Comparison of ENCODE assay signal across 8 cellular contexts in the genomic region with DNA sequence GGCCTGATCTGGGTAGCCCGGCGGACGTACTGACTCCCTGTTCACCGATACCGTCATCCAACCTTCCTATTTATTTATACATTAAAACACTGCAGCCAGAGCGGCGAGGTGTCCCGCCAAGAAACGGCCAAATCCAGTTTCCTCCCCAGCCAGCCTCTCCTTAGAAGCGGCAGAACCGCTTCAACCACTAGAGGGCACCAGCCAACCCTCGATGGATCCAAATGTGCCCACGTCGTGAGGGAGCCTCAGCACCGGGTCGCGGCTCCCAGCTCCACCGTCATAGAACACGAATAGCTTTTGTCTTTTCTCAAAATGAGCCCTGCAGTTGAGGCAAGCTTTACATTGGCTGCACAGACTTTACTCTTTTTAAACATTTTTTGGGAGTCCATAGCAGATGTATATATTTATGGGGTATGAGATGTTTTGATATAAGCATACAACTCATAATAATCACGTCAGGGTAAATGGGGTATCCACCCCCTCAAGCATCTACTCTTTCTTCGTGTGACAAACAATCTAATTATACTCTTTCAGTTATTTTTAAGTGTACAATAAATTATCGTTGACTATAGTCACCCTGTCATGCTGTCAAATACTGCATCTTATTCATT. TPM values are rescaled to one million over a fixed set of nuclear protein-coding genes. Genes with fewer than 3 reads are reported as not detected.
DNase-seq lines count a peak whose midpoint lies in the region; ATAC-seq and TF ChIP-seq lines count a peak whose summit lies in the region.

No MANE protein-coding gene starts in this region.

- H3K4me2 ChIP-seq in neuronal stem cell (ENCODE audit: insufficient read depth, low read length, poor library complexity, severe bottlenecking), result peak overlapping the region; percentile 68

- ATAC-seq in GM21825 (IDR thresholded peaks at IDR 0.05; ENCODE audit: unreplicated experiment) (peak; percentile 94), RWPE2 (ENCODE audit: low read depth) (peak; percentile 94)
- ATAC-seq in activated T-helper 17 cell treated with anti-CD3 and anti-CD28 coated beads, Interleukin-2, amount 50 U/mL, for 72 hours (replicated peaks), result peak; percentile 90

- H2BK15ac ChIP-seq in neuronal stem cell (ENCODE audit: low read length), result peak overlapping the region; percentile 79

- no peaks in the 10 kb centered on the region for H3K79me1 ChIP-seq in neuronal stem cell (ENCODE audit: low read depth, low read length)

- H3K27ac ChIP-seq in RWPE2 (ENCODE audit: poor library complexity, severe bottlenecking) (no peak overlapping the region), neuronal stem cell (replicated peaks; ENCODE audit: low read length) (no peak overlapping the region)

- no peak overlapping the region for H2BK5ac ChIP-seq in neuronal stem cell (ENCODE audit: low read length)

- H2BK120ac ChIP-seq in neuronal stem cell (ENCODE audit: low read depth, low read length), result no peak overlapping the region

- TF ChIP-seq CTCF in RWPE2 (IDR thresholded peaks at IDR 0.05; ENCODE audit: poor library complexity, severe bottlenecking) (peak; percentile 92), fibroblast of villous mesenchyme (IDR thresholded peaks at IDR 0.05; ENCODE audit: insufficient read depth, low read depth, low read length) (peak; percentile 96)

- H3K14ac ChIP-seq in neuronal stem cell (ENCODE audit: low read length), result peak overlapping the region; percentile 10

- H3K4me3 ChIP-seq in RWPE2 (ENCODE audit: severe bottlenecking) (no peak overlapping the region), fibroblast of villous mesenchyme (ENCODE audit: low read depth, low read length) (no peak overlapping the region), neuronal stem cell (ENCODE audit: low read length in 2 of 2) (peak overlapping the region in 1 of 2 donors; percentile 72)

- WGBS in neuronal stem cell (ENCODE audit: extremely low coverage in 2 of 2, insufficient read length in 2 of 2, insufficient replicate concordance in 1 of 2), 2 donors, result no CpG with 5 or more reads among the region's 22 CpGs

- H3K36me3 ChIP-seq in RWPE2 (ENCODE audit: low read depth) (no peaks in the 10 kb centered on the region), neuronal stem cell (replicated peaks in 1 of 2; ENCODE audit: control insufficient read depth in 2 of 2, insufficient read depth in 2 of 2, low read length in 2 of 2) (no peaks in the 10 kb centered on the region)

- H3K36me3 Mint-ChIP-seq in activated T-helper 17 cell treated with anti-CD3 and anti-CD28 coated beads, Interleukin-2, amount 50 U/mL, for 72 hours (ENCODE audit: low read depth), result no peaks in the 10 kb centered on the region

- no peaks in the 10 kb centered on the region for H3K4me1 ChIP-seq in RWPE2 (ENCODE audit: insufficient read depth, poor library complexity, severe bottlenecking)
- H3K4me1 ChIP-seq in neuronal stem cell (ENCODE audit: control insufficient read depth in 2 of 2, insufficient read depth in 1 of 2, low read depth in 1 of 2, low read length in 2 of 2), result peaks cover 0 to 2% of the 10 kb centered on the region in 2 donors

- H3K27ac Mint-ChIP-seq in activated T-helper 17 cell treated with anti-CD3 and anti-CD28 coated beads, Interleukin-2, amount 50 U/mL, for 72 hours, result no peak overlapping the region

- peaks cover 7% of the 10 kb centered on the region for H3K27me3 ChIP-seq in RWPE2 (ENCODE audit: insufficient read depth, poor library complexity, severe bottlenecking)
- peaks cover 0 to 32% (median 14%) of the 10 kb centered on the region in 3 experiments for H3K27me3 ChIP-seq in neuronal stem cell (ENCODE audit: control insufficient read depth in 3 of 3, insufficient read depth in 3 of 3, low read depth in 1 of 3, low read length in 3 of 3)

- H3K4ac ChIP-seq in neuronal stem cell (ENCODE audit: low read length), result no peak overlapping the region

- no peak overlapping the region for H2AK5ac ChIP-seq in neuronal stem cell (ENCODE audit: low read depth, low read length)

- H3K18ac ChIP-seq in neuronal stem cell (ENCODE audit: low read length), result peak overlapping the region; percentile 88

- peak overlapping the region; percentile 31 for H3K4me3 Mint-ChIP-seq in activated T-helper 17 cell treated with anti-CD3 and anti-CD28 coated beads, Interleukin-2, amount 50 U/mL, for 72 hours

- peak overlapping the region; percentile 47 for H2BK12ac ChIP-seq in neuronal stem cell (ENCODE audit: low read length)

- no peak overlapping the region for H3K23ac ChIP-seq in neuronal stem cell (ENCODE audit: low read depth, low read length, poor library complexity)

- DNase-seq in Daoy (ENCODE audit: low read depth) (peak; percentile 69), Kasumi-1 (lab: John Stamatoyannopoulos, UW) (peak; percentile 76 to 80), RWPE2 (ENCODE audit: low spot score) (no peak), fibroblast of villous mesenchyme (ENCODE audit: low read depth) (peak; percentile 68), neuronal stem cell (ENCODE audit: low spot score) (peak; percentile 79), stromal cell of bone marrow (ENCODE audit: low read depth) (peak; percentile 53)

- no peak overlapping the region for H4K91ac ChIP-seq in neuronal stem cell (ENCODE audit: low read depth, low read length, poor library complexity)

- H2AFZ ChIP-seq in neuronal stem cell (ENCODE audit: low read length), result peak overlapping the region; percentile 73

- peak overlapping the region; percentile 64 for H3K9ac ChIP-seq in neuronal stem cell (ENCODE audit: low read depth, low read length, poor library complexity)

- peaks cover 5% of the 10 kb centered on the region for H3K4me1 Mint-ChIP-seq in activated T-helper 17 cell treated with anti-CD3 and anti-CD28 coated beads, Interleukin-2, amount 50 U/mL, for 72 hours

- no peaks in the 10 kb centered on the region for H3K9me3 ChIP-seq in RWPE2 (ENCODE audit: severe bottlenecking)
- H3K9me3 ChIP-seq in neuronal stem cell (replicated peaks in 1 of 2; ENCODE audit: control insufficient read depth in 2 of 2, insufficient read depth in 1 of 2, low read depth in 1 of 2, low read length in 2 of 2), result no peaks in the 10 kb centered on the region

- peak overlapping the region; percentile 66 for H4K8ac ChIP-seq in neuronal stem cell (ENCODE audit: low read depth, low read length)

- H3K9me3 Mint-ChIP-seq in activated T-helper 17 cell treated with anti-CD3 and anti-CD28 coated beads, Interleukin-2, amount 50 U/mL, for 72 hours, result no peaks in the 10 kb centered on the region

- H3K27me3 Mint-ChIP-seq in activated T-helper 17 cell treated with anti-CD3 and anti-CD28 coated beads, Interleukin-2, amount 50 U/mL, for 72 hours, result peaks cover 43% of the 10 kb centered on the region

RNA-seq across cellular contexts. Expression of a gene that starts 13.0 kb away (rescaled TPM):
- total RNA-seq in Daoy (2014; rRNA removed; shearing (Covaris generic)), result not detected in 2 replicates
- total RNA-seq in activated T-helper 17 cell treated with anti-CD3 and anti-CD28 coated beads, Interleukin-2, amount 50 U/mL, for 72 hours, result not detected
- not detected in 2 replicates for total RNA-seq in fibroblast of villous mesenchyme
- polyA plus RNA-seq in neuronal stem cell (2013, experiment 1 of 2), result not detected
- polyA plus RNA-seq in neuronal stem cell (2013, experiment 2 of 2), result not detected
